1 cellular context compared by ENCODE assay signal in genomic region chr11:31821779-31822574, GRCh38.
TF ChIP-seq lines count a peak whose summit lies in the region.

No MANE protein-coding gene starts in this region.

TF ChIP-seq in H1, 55 proteins besides CTCF, POLR2A, EP300 and RAD21:
- TF ChIP-seq SUZ12 (IDR thresholded peaks at IDR 0.05; ENCODE audit: low read length) (peak; percentile 6; the same call in 1 of the 2 replicates), EZH2 (IDR thresholded peaks at IDR 0.05; ENCODE audit: low read depth, low read length, severe bottlenecking) (peak; percentile 19), PHF8 (conservative IDR thresholded peaks at IDR 0.05; ENCODE audit: low read depth, low read length) (no peak), MAX (IDR thresholded peaks at IDR 0.05) (no peak)
TF ChIP-seq in H1: peak in this region for 2.
